Comparison of ENCODE assay signal across 1 cellular context in genomic region chr2:41061371-41061770, GRCh38.
TF ChIP-seq lines count a peak whose summit lies in the region.

No MANE protein-coding gene starts in this region.

TF ChIP-seq in endothelial cell of umbilical vein, 7 proteins besides CTCF, POLR2A, EP300 and RAD21 (continued from another document):
- TF ChIP-seq MAX (IDR thresholded peaks at IDR 0.05; ENCODE audit: insufficient read depth, insufficient read length): no peak
- TF ChIP-seq GATA2 (IDR thresholded peaks at IDR 0.05; ENCODE audit: insufficient read depth, insufficient read length, low read depth, low read length): no peak
- no peak for TF ChIP-seq JUN (IDR thresholded peaks at IDR 0.05; ENCODE audit: borderline replicate concordance, insufficient read depth, insufficient read length, low read depth)
- TF ChIP-seq POLR2AphosphoS5 (IDR thresholded peaks at IDR 0.05; ENCODE audit: insufficient read depth, low read depth, low read length): no peak
TF ChIP-seq in endothelial cell of umbilical vein: peak in this region for 0.
